25 cellular contexts compared by ENCODE assay signal in genomic region chr2:3357926-3358325, GRCh38. TPM values are rescaled to one million over a fixed set of nuclear protein-coding genes. Genes with fewer than 3 reads are reported as not detected.
A peak's percentile ranks its signal among the peaks of the same experiment; 100 is the strongest.
DNase-seq lines count a peak whose midpoint lies in the region; ATAC-seq and TF ChIP-seq lines count a peak whose summit lies in the region.
"Had no signal": no experiment of that assay in that cellular context is flagged by ENCODE, and none has a peak within 500 bp of the region (broad histone marks: within the 10 kb centered on the region; RNA-seq: fewer than 3 reads in every experiment).

No MANE protein-coding gene starts in this region.

- H3K27me3 ChIP-seq in BLaER1 (no peaks in the 10 kb centered on the region), foreskin keratinocyte (no peaks in the 10 kb centered on the region)
- H3K27me3 ChIP-seq: Peyer's patch had no signal

- H3K4me1 Mint-ChIP-seq in IgD-negative memory B cell (peaks cover 10 to 33% (median 24%) of the 10 kb centered on the region in 3 donors), activated B cell treated with CpG ODN at 0.5 μM for 24 hours (peaks cover 39% of the 10 kb centered on the region), naive B cell (peaks cover 50 to 57% (median 55%) of the 10 kb centered on the region in 3 donors)

- H3K9me3 Mint-ChIP-seq in IgD-negative memory B cell (peaks cover 0 to 1% (median 0%) of the 10 kb centered on the region in 3 donors), activated B cell treated with CpG ODN at 0.5 μM for 24 hours (no peaks in the 10 kb centered on the region), naive B cell (peaks cover 0 to 3% (median 0%) of the 10 kb centered on the region in 7 donors)
- H3K9me3 Mint-ChIP-seq: CD8-positive, alpha-beta T cell had no signal

- ATAC-seq in activated B cell treated with CpG ODN at 0.5 μM for 24 hours (ENCODE audit: low read depth) = no peak
- no peak for ATAC-seq in naive B cell (ENCODE audit: low read depth in 2 of 2)
- no peak for ATAC-seq in foreskin keratinocyte
- ATAC-seq: CD8-positive, alpha-beta T cell; GM12878 had no signal

- no peak overlapping the region for H3K27ac ChIP-seq in BLaER1
- H3K27ac ChIP-seq in foreskin keratinocyte = no peak overlapping the region
- H3K27ac ChIP-seq: Peyer's patch had no signal

- CTCF ChIA-PET in activated B cell treated with CpG ODN at 0.5 μM for 24 hours (lab: Charles Lee) = no interaction called here

- H3K36me3 Mint-ChIP-seq in IgD-negative memory B cell (peaks cover 21% of the 10 kb centered on the region), activated B cell treated with CpG ODN at 0.5 μM for 24 hours (ENCODE audit: low read depth) (peaks cover 23% of the 10 kb centered on the region), naive B cell (peaks cover 8 to 15% of the 10 kb centered on the region in 2 donors)

- H3K27me3 Mint-ChIP-seq in IgD-negative memory B cell (no peaks in the 10 kb centered on the region), activated B cell treated with CpG ODN at 0.5 μM for 24 hours (no peaks in the 10 kb centered on the region), naive B cell (no peaks in the 10 kb centered on the region)

- TF ChIP-seq CTCF in activated B cell treated with CpG ODN at 0.5 μM for 24 hours (IDR thresholded peaks at IDR 0.05) = no peak
- no peak for TF ChIP-seq CTCF in GM13977 (IDR thresholded peaks at IDR 0.05; ENCODE audit: extremely low read depth, insufficient read depth, missing control alignments)
- no peak for TF ChIP-seq CTCF in foreskin keratinocyte (conservative IDR thresholded peaks at IDR 0.05)

- H3K9me3 ChIP-seq in BLaER1 = no peaks in the 10 kb centered on the region
- H3K9me3 ChIP-seq: Caco-2, Peyer's patch had no signal

- POLR2A ChIA-PET in activated B cell treated with CpG ODN at 0.5 μM for 24 hours (lab: Charles Lee) = no interaction called here

- H4K20me1 ChIP-seq in BLaER1 = peaks cover 9% of the 10 kb centered on the region

- peaks cover 37% of the 10 kb centered on the region for H3K36me3 ChIP-seq in BLaER1

- peak overlapping the region; percentile 61 for H3K4me2 ChIP-seq in BLaER1

- H3K4me3 ChIP-seq in BLaER1 = no peak overlapping the region
- H3K4me3 ChIP-seq: GM12878, Peyer's patch had no signal

- H3K4me3 Mint-ChIP-seq in IgD-negative memory B cell (no peak overlapping the region), activated B cell treated with CpG ODN at 0.5 μM for 24 hours (no peak overlapping the region), naive B cell (peak overlapping the region in 3 of 8 donors; percentile 4 to 26 (median 18))
- H3K4me3 Mint-ChIP-seq: CD8-positive, alpha-beta T cell had no signal

- H3K27ac Mint-ChIP-seq in IgD-negative memory B cell = peak overlapping the region in 2 of 3 donors; percentile 16 to 43
- peak overlapping the region; percentile 46 for H3K27ac Mint-ChIP-seq in activated B cell treated with CpG ODN at 0.5 μM for 24 hours
- H3K27ac Mint-ChIP-seq in naive B cell = peak overlapping the region in 5 of 6 donors; percentile 53 to 89 (median 77)

- peaks cover 50% of the 10 kb centered on the region for H3K4me1 ChIP-seq in BLaER1
- no peaks in the 10 kb centered on the region for H3K4me1 ChIP-seq in foreskin keratinocyte
- H3K4me1 ChIP-seq: Peyer's patch had no signal

- H3K9ac ChIP-seq in BLaER1 = no peak overlapping the region

- intact Hi-C loops in activated B cell treated with CpG ODN at 0.5 μM for 24 hours (cut with micrococcal nuclease) = no loop called here

- in situ Hi-C loops in GM13977 (cut with MboI; ENCODE audit: low pct_unique_long_range_greater_than_20kb, low sequenced_read_pairs, unreplicated experiment) = no loop called here

- DNase-seq in activated B cell treated with CpG ODN at 0.5 μM for 24 hours = no peak
- DNase-seq in naive B cell = no peak
- no peak for DNase-seq in GM13977 (ENCODE audit: low spot score)
- no peak for DNase-seq in foreskin keratinocyte
- no peak for DNase-seq in stimulated activated CD4-positive, alpha-beta T cell treated with anti-CD3 and anti-CD28 coated beads, Interleukin-1b, Interleukin-23, amount 100 ng/mL, for 48 hours
- DNase-seq in anterior cingulate cortex (lab: John Stamatoyannopoulos, UW) = no peak
- DNase-seq: 8988T; ACHN; Caco-2; CD8-positive, alpha-beta T cell; EL; GDM1; HCEC 1CT; NCI-H1105; NCI-H146; NCI-H2029; NCI-H446; NCI-H524 treated with DMSO at 0.1 percent for 48 hours; NCI-H82; NK-92 treated with Interleukin-12 subunit alpha and Interleukin-12 subunit beta, amount 100 ng/mL, for 24 hours; Peyer's patch; SHP77 treated with DMSO at 0.1 percent for 48 hours had no signal

RNA-seq across cellular contexts. Expression of gene EIPR1, which starts 19.7 kb away (rescaled TPM):
- 41.5 TPM for polyA plus RNA-seq in IgD-negative memory B cell
- total RNA-seq in activated B cell treated with CpG ODN at 0.5 μM for 24 hours = 36.3 and 38.0 TPM in 2 replicates
- 10 to 100 TPM; 35.7 to 53.9 (median 40.9) TPM for polyA plus RNA-seq in naive B cell (ENCODE audit: low read depth in 6 of 6)
- 35.8 and 38.9 TPM in 2 replicates for total RNA-seq in foreskin keratinocyte
- polyA plus RNA-seq in foreskin keratinocyte = 36.8 and 37.0 TPM in 2 replicates

RNA-seq across cellular contexts. Expression of gene TRAPPC12, which starts 21.6 kb away (rescaled TPM):
- polyA plus RNA-seq in IgD-negative memory B cell = 40.9 TPM
- total RNA-seq in activated B cell treated with CpG ODN at 0.5 μM for 24 hours = 95.4 and 104 TPM in 2 replicates
- 10 to 100 TPM; 31.3 to 36.3 (median 33.1) TPM for polyA plus RNA-seq in naive B cell (ENCODE audit: low read depth in 6 of 6)
- total RNA-seq in foreskin keratinocyte = 59.5 and 65.6 TPM in 2 replicates
- polyA plus RNA-seq in foreskin keratinocyte = 54.4 and 58.4 TPM in 2 replicates
